ENCODE assay signal across 31 cellular contexts in genomic region chr10:127759276-127759675, GRCh38. TPM values are rescaled to one million over a fixed set of nuclear protein-coding genes. Genes with fewer than 3 reads are reported as not detected.
"Had no signal": no experiment of that assay in that cellular context is flagged by ENCODE, and none has a peak within 500 bp of the region (broad histone marks: within the 10 kb centered on the region; RNA-seq: fewer than 3 reads in every experiment).

No MANE protein-coding gene starts in this region.

- H3K4me1 ChIP-seq: stomach, suprapubic skin, testis, thyroid gland, tibial artery, tibial nerve, transverse colon, upper lobe of left lung, upper lobe of right lung, uterus, vagina had no signal

- H3K9me3 ChIP-seq: stomach, suprapubic skin, testis, thoracic aorta, thyroid gland, tibial artery, transverse colon, upper lobe of left lung, upper lobe of right lung, uterus, vagina had no signal

- H3K9me3 Mint-ChIP-seq: stimulated activated effector memory CD8-positive, alpha-beta T cell treated with anti-CD3 and anti-CD28 coated beads, Interleukin-12 subunit alpha, Interleukin-12 subunit beta, amount 100 ng/mL, for 72 hours; stimulated activated memory B cell treated with anti-CD40 and anti-IgM and Interleukin-4, amounts not matched to agents 10 μg/mL and 1 μg/mL and 100 μg/mL, for 72 hours; stimulated activated naive B cell treated with anti-CD40 and anti-IgM and Interleukin-4, amounts not matched to agents 10 μg/mL and 1 μg/mL and 100 μg/mL, for 72 hours; stimulated activated naive CD8-positive, alpha-beta T cell treated with anti-CD3 and anti-CD28 coated beads, Interleukin-15, amount 100 ng/mL, for 72 hours; stimulated activated naive CD8-positive, alpha-beta T cell treated with anti-CD3 and anti-CD28 coated beads, Interleukin-15, Interleukin-2, amounts not matched to agents 100 ng/mL and 50 ng/mL, for 24 hours had no signal

- FAIRE-seq: urothelium cell line had no signal

- H3K4me3 ChIP-seq: stomach, suprapubic skin, testis, thoracic aorta, thyroid gland, tibial artery, tibial nerve, transverse colon, upper lobe of left lung, upper lobe of right lung, uterus, vagina had no signal

- ATAC-seq: stimulated activated effector memory CD8-positive, alpha-beta T cell treated with anti-CD3 and anti-CD28 coated beads, Interleukin-12 subunit alpha, Interleukin-12 subunit beta, amount 100 ng/mL, for 72 hours; stimulated activated memory B cell treated with anti-CD40 and anti-IgM and Interleukin-4, amounts not matched to agents 10 μg/mL and 1 μg/mL and 100 μg/mL, for 72 hours; stimulated activated naive B cell treated with anti-CD40 and anti-IgM and Interleukin-4, amounts not matched to agents 10 μg/mL and 1 μg/mL and 100 μg/mL, for 72 hours; stimulated activated naive CD8-positive, alpha-beta T cell treated with anti-CD3 and anti-CD28 coated beads, Interleukin-15, amount 100 ng/mL, for 72 hours; stimulated activated naive CD8-positive, alpha-beta T cell treated with anti-CD3 and anti-CD28 coated beads, Interleukin-15, Interleukin-2, amounts not matched to agents 100 U/mL and 50 U/mL, for 24 hours; upper lobe of right lung had no signal

- H3K4me1 Mint-ChIP-seq: stimulated activated effector memory CD8-positive, alpha-beta T cell treated with anti-CD3 and anti-CD28 coated beads, Interleukin-12 subunit alpha, Interleukin-12 subunit beta, amount 100 ng/mL, for 72 hours; stimulated activated memory B cell treated with anti-CD40 and anti-IgM and Interleukin-4, amounts not matched to agents 10 μg/mL and 1 μg/mL and 100 μg/mL, for 72 hours; stimulated activated naive B cell treated with anti-CD40 and anti-IgM and Interleukin-4, amounts not matched to agents 10 μg/mL and 1 μg/mL and 100 μg/mL, for 72 hours; stimulated activated naive CD8-positive, alpha-beta T cell treated with anti-CD3 and anti-CD28 coated beads, Interleukin-15, amount 100 ng/mL, for 72 hours had no signal

- H3K36me3 Mint-ChIP-seq: stimulated activated effector memory CD8-positive, alpha-beta T cell treated with anti-CD3 and anti-CD28 coated beads, Interleukin-12 subunit alpha, Interleukin-12 subunit beta, amount 100 ng/mL, for 72 hours; stimulated activated memory B cell treated with anti-CD40 and anti-IgM and Interleukin-4, amounts not matched to agents 10 μg/mL and 1 μg/mL and 100 μg/mL, for 72 hours; stimulated activated naive B cell treated with anti-CD40 and anti-IgM and Interleukin-4, amounts not matched to agents 10 μg/mL and 1 μg/mL and 100 μg/mL, for 72 hours; type B pancreatic cell had no signal

- H3K27ac Mint-ChIP-seq: stimulated activated effector memory CD8-positive, alpha-beta T cell treated with anti-CD3 and anti-CD28 coated beads, Interleukin-12 subunit alpha, Interleukin-12 subunit beta, amount 100 ng/mL, for 72 hours; stimulated activated memory B cell treated with anti-CD40 and anti-IgM and Interleukin-4, amounts not matched to agents 10 μg/mL and 1 μg/mL and 100 μg/mL, for 72 hours; stimulated activated naive B cell treated with anti-CD40 and anti-IgM and Interleukin-4, amounts not matched to agents 10 μg/mL and 1 μg/mL and 100 μg/mL, for 72 hours; stimulated activated naive CD8-positive, alpha-beta T cell treated with anti-CD3 and anti-CD28 coated beads, Interleukin-15, amount 100 ng/mL, for 72 hours; stimulated activated naive CD8-positive, alpha-beta T cell treated with anti-CD3 and anti-CD28 coated beads, Interleukin-15, Interleukin-2, amounts not matched to agents 100 ng/mL and 50 ng/mL, for 24 hours; type B pancreatic cell had no signal

- H3K27ac ChIP-seq: stomach, suprapubic skin, testis, thoracic aorta, thyroid gland, tibial artery, tibial nerve, transverse colon, upper lobe of left lung, upper lobe of right lung, uterus, vagina had no signal

- H3K4me3 Mint-ChIP-seq: stimulated activated effector memory CD8-positive, alpha-beta T cell treated with anti-CD3 and anti-CD28 coated beads, Interleukin-12 subunit alpha, Interleukin-12 subunit beta, amount 100 ng/mL, for 72 hours; stimulated activated memory B cell treated with anti-CD40 and anti-IgM and Interleukin-4, amounts not matched to agents 10 μg/mL and 1 μg/mL and 100 μg/mL, for 72 hours; stimulated activated naive B cell treated with anti-CD40 and anti-IgM and Interleukin-4, amounts not matched to agents 10 μg/mL and 1 μg/mL and 100 μg/mL, for 72 hours; stimulated activated naive CD8-positive, alpha-beta T cell treated with anti-CD3 and anti-CD28 coated beads, Interleukin-15, amount 100 ng/mL, for 72 hours; stimulated activated naive CD8-positive, alpha-beta T cell treated with anti-CD3 and anti-CD28 coated beads, Interleukin-15, Interleukin-2, amounts not matched to agents 100 ng/mL and 50 ng/mL, for 24 hours; type B pancreatic cell had no signal

- DNase-seq: stimulated activated CD4-positive, alpha-beta T cell treated with anti-CD3 and anti-CD28 coated beads, Interleukin-2, amount 100 ng/mL, for 48 hours; stimulated activated CD4-positive, alpha-beta T cell treated with anti-CD3 and anti-CD28 coated beads, Interleukin-4, amount 100 ng/mL, for 1 hour; stimulated activated CD4-positive, alpha-beta T cell treated with anti-CD3 and anti-CD28 coated beads, Interleukin-4, amount 100 ng/mL, for 24 hours; stimulated activated CD4-positive, alpha-beta T cell treated with anti-CD3 and anti-CD28 coated beads, Interleukin-4, amount 100 ng/mL, for 4 hours; stimulated activated CD8-positive, alpha-beta memory T cell treated with anti-CD3 and anti-CD28 coated beads, Interleukin-4, amount 100 ng/mL, for 48 hours; stimulated activated naive B cell treated with anti-CD40 and anti-IgM and Interleukin-4, amounts not matched to agents 10 μg/mL and 1 μg/mL and 100 μg/mL, for 72 hours; stimulated activated naive CD4-positive, alpha-beta T cell; stimulated activated naive CD4-positive, alpha-beta T cell treated with Interleukin-2 at 50 U/mL for 16 hours; stimulated activated naive CD8-positive, alpha-beta T cell treated with anti-CD3 and anti-CD28 coated beads, Interleukin-15, amount 100 ng/mL, for 72 hours; stimulated activated naive CD8-positive, alpha-beta T cell treated with anti-CD3 and anti-CD28 coated beads, Interleukin-15, Interleukin-2, amounts not matched to agents 100 U/mL and 50 U/mL, for 24 hours; stomach; substantia nigra; testis; thyroid gland; tibial artery; transverse colon; trophoblast cell; upper lobe of right lung; uterus had no signal

- H3K27me3 ChIP-seq: testis, thyroid gland, tibial artery, tibial nerve, transverse colon, upper lobe of left lung, upper lobe of right lung, uterus, vagina had no signal

- H3K36me3 ChIP-seq: stomach, suprapubic skin, thoracic aorta, thyroid gland, tibial artery, tibial nerve, transverse colon, upper lobe of left lung, upper lobe of right lung, uterus, vagina had no signal

RNA-seq across cellular contexts. Expression of gene FOXI2, which starts 22.3 kb away (rescaled TPM):
- total RNA-seq: temporal lobe, upper lobe of right lung, urinary bladder had no signal
